20 cellular contexts compared by ENCODE assay signal in the genomic region with DNA sequence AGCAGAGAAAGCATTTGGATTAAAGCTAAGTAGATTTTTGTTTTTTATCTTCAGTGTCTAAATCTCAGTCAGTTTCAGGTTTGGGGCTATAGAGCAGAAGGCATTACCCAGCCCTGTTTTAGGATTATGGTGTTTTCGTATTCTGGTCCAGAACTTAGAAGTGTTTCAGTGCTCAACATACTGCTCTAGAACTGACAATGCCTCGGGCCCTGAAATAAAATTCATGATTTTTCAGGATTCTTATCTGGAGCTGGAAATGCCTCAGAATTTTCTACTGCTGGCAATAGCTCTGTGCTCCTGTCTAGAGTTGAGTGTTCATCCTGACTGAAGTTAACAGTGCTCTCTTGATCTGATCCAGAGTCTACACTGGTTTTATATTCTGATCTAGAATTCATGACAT.
A peak's percentile ranks its signal among the peaks of the same experiment; 100 is the strongest.
DNase-seq lines count a peak whose midpoint lies in the region; ATAC-seq and TF ChIP-seq lines count a peak whose summit lies in the region.
"Had no signal": no experiment of that assay in that cellular context is flagged by ENCODE, and none has a peak within 500 bp of the region (broad histone marks: within the 10 kb centered on the region; RNA-seq: fewer than 3 reads in every experiment).

No MANE protein-coding gene starts in this region.

- H2AFZ ChIP-seq in smooth muscle cell (ENCODE audit: low read depth): no peak overlapping the region
- H2AFZ ChIP-seq: GM23338 had no signal

- no peak for ATAC-seq in heart right ventricle
- ATAC-seq: A549, GM23338, HCT116 had no signal

- no peak overlapping the region for H3K4me3 Mint-ChIP-seq in glutamatergic neuron (ENCODE audit: unreplicated experiment)
- H3K4me3 Mint-ChIP-seq: CD4-positive, alpha-beta memory T cell; GM23338; H9 had no signal

- H3K9ac ChIP-seq in smooth muscle cell (ENCODE audit: low read depth): no peak overlapping the region

- H3K27ac Mint-ChIP-seq in glutamatergic neuron (ENCODE audit: unreplicated experiment): peak overlapping the region; percentile 19
- H3K27ac Mint-ChIP-seq: GM23338, H9 had no signal

- peaks cover 65% of the 10 kb centered on the region for H4K20me1 ChIP-seq in smooth muscle cell (ENCODE audit: low read depth)

- H3F3A ChIP-seq in smooth muscle cell (ENCODE audit: low read depth): peaks cover 23% of the 10 kb centered on the region

- TF ChIP-seq CTCF in heart right ventricle (IDR thresholded peaks at IDR 0.05) (no peak), right atrium auricular region (IDR thresholded peaks at IDR 0.05) (no peak), glutamatergic neuron (IDR thresholded peaks at IDR 0.05; ENCODE audit: partially characterized antibody, unreplicated experiment) (no peak), smooth muscle cell (IDR thresholded peaks at IDR 0.05; ENCODE audit: borderline replicate concordance, insufficient read depth, poor library complexity, severe bottlenecking) (no peak)

- peaks cover 10% of the 10 kb centered on the region for H3K27me3 Mint-ChIP-seq in glutamatergic neuron (ENCODE audit: unreplicated experiment)

- 72 to 88% methylated on average over 2 of the region's 2 CpGs for WGBS in heart right ventricle, 2 donors
- WGBS in smooth muscle cell (ENCODE audit: low lambda C conversion rate): 77% methylated on average over 2 of the region's 2 CpGs

- H3K27me3 ChIP-seq in heart right ventricle (no peaks in the 10 kb centered on the region), right atrium auricular region (no peaks in the 10 kb centered on the region), smooth muscle cell (ENCODE audit: low read depth) (no peaks in the 10 kb centered on the region)

- H3K4me3 ChIP-seq in heart right ventricle: no peak overlapping the region
- H3K4me3 ChIP-seq in right atrium auricular region: no peak overlapping the region
- no peak overlapping the region for H3K4me3 ChIP-seq in smooth muscle cell
- H3K4me3 ChIP-seq: A549, GM23338 had no signal

- H3K36me3 ChIP-seq in heart right ventricle (no peaks in the 10 kb centered on the region), right atrium auricular region (no peaks in the 10 kb centered on the region), smooth muscle cell (ENCODE audit: low read depth) (peaks cover 3% of the 10 kb centered on the region)

- peaks cover 8% of the 10 kb centered on the region for H3K9me3 Mint-ChIP-seq in glutamatergic neuron (ENCODE audit: unreplicated experiment)
- H3K9me3 Mint-ChIP-seq: GM23338, H9 had no signal

- intact Hi-C loops in heart right ventricle (cut with DNase I): no loop called here

- H3K27ac ChIP-seq in heart right ventricle: peak overlapping the region in 6 of 10 donors; percentile 47 to 64 (median 54)
- H3K27ac ChIP-seq in right atrium auricular region: peak overlapping the region in 1 of 2 donors; percentile 84
- peak overlapping the region; percentile 68 for H3K27ac ChIP-seq in smooth muscle cell (ENCODE audit: low read depth)

- H3K9me3 ChIP-seq in heart right ventricle (no peaks in the 10 kb centered on the region), right atrium auricular region (no peaks in the 10 kb centered on the region), smooth muscle cell (replicated peaks; ENCODE audit: low read depth) (no peaks in the 10 kb centered on the region)
- H3K9me3 ChIP-seq: A549 had no signal

- no peaks in the 10 kb centered on the region for H3K79me2 ChIP-seq in smooth muscle cell (ENCODE audit: low read depth)

- DNase-seq in heart right ventricle (no peak), right atrium auricular region (ENCODE audit: low spot score) (no peak), glutamatergic neuron (no peak), smooth muscle cell (lab: John Stamatoyannopoulos, UW; ENCODE audit: unreplicated experiment) (no peak), cortex of kidney (lab: John Stamatoyannopoulos, UW) (no peak), AML-193 (lab: John Stamatoyannopoulos, UW) (no peak)
- DNase-seq in activated CD8-positive, alpha-beta memory T cell treated with anti-CD3 and anti-CD28 coated beads, Interleukin-2, amount 50 U/mL, for 48 hours: no peak
- DNase-seq: 8988T; ACHN; C1 segment of cervical spinal cord; Calu3; CD4-positive, alpha-beta memory T cell; COR-L47; DMS53; DMS79 treated with DMSO at 0.1 percent for 48 hours; GF-D8; H9 had no signal

- H3K4me1 ChIP-seq in heart right ventricle (peaks cover 0 to 35% (median 22%) of the 10 kb centered on the region in 9 donors), right atrium auricular region (peaks cover 0 to 38% of the 10 kb centered on the region in 2 donors), smooth muscle cell (ENCODE audit: low read depth) (peaks cover 16% of the 10 kb centered on the region)

- H3K4me2 ChIP-seq in smooth muscle cell: peak overlapping the region; percentile 12
- H3K4me2 ChIP-seq: A549, GM23338 had no signal

- peaks cover 2% of the 10 kb centered on the region for H3K36me3 Mint-ChIP-seq in glutamatergic neuron (ENCODE audit: unreplicated experiment)
- H3K36me3 Mint-ChIP-seq: CD4-positive, alpha-beta memory T cell had no signal

- H3K4me1 Mint-ChIP-seq in glutamatergic neuron (ENCODE audit: low read depth, unreplicated experiment): peaks cover 20% of the 10 kb centered on the region
- H3K4me1 Mint-ChIP-seq: CD4-positive, alpha-beta memory T cell had no signal
